In genomic region chr3:138774529-138775253, GRCh38 we compare ENCODE assay signal across 8 cellular contexts.
DNase-seq lines count a peak whose midpoint lies in the region; ATAC-seq, FAIRE-seq and TF ChIP-seq lines count a peak whose summit lies in the region.

No MANE protein-coding gene starts in this region.

- intact Hi-C loops in GM12878 (cut with micrococcal nuclease; ENCODE audit: unreplicated experiment) = no loop called here

- H3K36me3 Mint-ChIP-seq in activated T-cell treated with anti-CD3 and anti-CD28 coated beads, Interleukin-2, amount 50 U/mL, for 72 hours (ENCODE audit: insufficient read depth in 2 of 2) = peaks cover 0 to 2% of the 10 kb centered on the region in 2 donors

- peak overlapping the region in 1 of 2 donors; percentile 53 for H3K4me3 Mint-ChIP-seq in activated T-cell treated with anti-CD3 and anti-CD28 coated beads, Interleukin-2, amount 50 U/mL, for 72 hours

- RAD21 ChIA-PET in GM12878 (lab: Charles Lee; ENCODE audit: unreplicated experiment) = no interaction called here

- H3K27ac ChIP-seq in GM12878 (ENCODE audit: control insufficient read depth, insufficient read depth) = no peak overlapping the region

- TF ChIP-seq POLR2A in GM12878 (IDR thresholded peaks at IDR 0.05; ENCODE audit: low read depth, low read length) = no peak

- no peak for TF ChIP-seq RAD21 in GM12878 (IDR thresholded peaks at IDR 0.05; ENCODE audit: insufficient read depth, low read depth, low read length)

- H2AFZ ChIP-seq in GM12878 (ENCODE audit: control insufficient read depth, low read depth, low read length) = no peak overlapping the region

- no TSS peak for BruUV-seq in GM12878 (replicated peaks; lab: Mats Ljungman, UMichigan)

- no peaks in the 10 kb centered on the region for H4K20me1 ChIP-seq in GM12878 (ENCODE audit: control insufficient read depth, insufficient read depth)

- SMC1A ChIA-PET in GM12878 (lab: Charles Lee; ENCODE audit: uncharacterized antibody, unreplicated experiment) = interaction anchor here (0.7 kb wide), 1 partner anchor 18 kb away, joined by 3 read pairs; no protein-coding TSS in a partner anchor

- peaks cover 4% of the 10 kb centered on the region for H3K4me1 ChIP-seq in GM12878 (ENCODE audit: control insufficient read depth, insufficient read depth, low read length)

- in situ Hi-C loops in GM12878 (cut with MboI) = no loop called here

- no peak overlapping the region for H3K4me3 ChIP-seq in GM12878

- H3K27ac Mint-ChIP-seq in activated T-cell treated with anti-CD3 and anti-CD28 coated beads, Interleukin-2, amount 50 U/mL, for 72 hours = peak overlapping the region; percentile 13

- peaks cover 32% of the 10 kb centered on the region for H3K4me1 Mint-ChIP-seq in activated T-cell treated with anti-CD3 and anti-CD28 coated beads, Interleukin-2, amount 50 U/mL, for 72 hours (ENCODE audit: low read depth)

- peak; percentile 100 for ATAC-seq in activated T-cell treated with anti-CD3 and anti-CD28 coated beads, Interleukin-2, amount 50 U/mL, for 72 hours (replicated peaks in 1 of 2)
- ATAC-seq in HG03432 (IDR thresholded peaks at IDR 0.05; ENCODE audit: unreplicated experiment) = peak; percentile 74
- peak; percentile 63 for ATAC-seq in GM12878

- no peaks in the 10 kb centered on the region for H3K27me3 Mint-ChIP-seq in activated T-cell treated with anti-CD3 and anti-CD28 coated beads, Interleukin-2, amount 50 U/mL, for 72 hours (ENCODE audit: low read depth)

- POLR2A ChIA-PET in GM12878 (lab: Charles Lee) = no interaction called here

- no peak for TF ChIP-seq EP300 in GM12878 (IDR thresholded peaks at IDR 0.05; ENCODE audit: borderline replicate concordance in 1 of 2, control insufficient read depth in 1 of 2, low read depth in 2 of 2, low read length in 2 of 2)

- TF ChIP-seq CTCF in GM12878 (IDR thresholded peaks at IDR 0.05 in 2 of 3, conservative IDR thresholded peaks at IDR 0.05 in 1 of 3; ENCODE audit: control insufficient read depth in 2 of 3, extremely low read depth in 1 of 3, insufficient read depth in 1 of 3, low read depth in 3 of 3, low read length in 3 of 3) (no peak), GM10266 (IDR thresholded peaks at IDR 0.05; ENCODE audit: control insufficient read depth, insufficient read depth, low read depth, missing control alignments) (no peak)

- H3K27me3 ChIP-seq in GM12878 (replicated peaks in 1 of 2; ENCODE audit: control insufficient read depth in 2 of 2, insufficient read depth in 2 of 2, low read length in 1 of 2) = no peaks in the 10 kb centered on the region

- H3K9me3 ChIP-seq in GM12878 (replicated peaks; ENCODE audit: control insufficient read depth, insufficient read depth, low read length) = no peaks in the 10 kb centered on the region; the same call in 2 of the 3 replicates

- CTCF ChIA-PET in GM12878 (lab: Yijun Ruan, JAX) = no interaction called here

- no peaks in the 10 kb centered on the region; a peak in 1 of 4 replicates for H3K36me3 ChIP-seq in GM12878 (ENCODE audit: control insufficient read depth in 2 of 2, insufficient read depth in 2 of 2, low read length in 1 of 2)

- no peak for FAIRE-seq in GM12878 (lab: Jason Lieb, UNC)

- no peak overlapping the region for H3K9ac ChIP-seq in GM12878 (ENCODE audit: control insufficient read depth, insufficient read depth, low read length)

- H3K4me2 ChIP-seq in GM12878 (ENCODE audit: control insufficient read depth, insufficient read depth) = no peak overlapping the region

- H3K9me3 Mint-ChIP-seq in activated T-cell treated with anti-CD3 and anti-CD28 coated beads, Interleukin-2, amount 50 U/mL, for 72 hours = no peaks in the 10 kb centered on the region

- no peaks in the 10 kb centered on the region for H3K79me2 ChIP-seq in GM12878 (ENCODE audit: control insufficient read depth, insufficient read depth, low read length)

- DNase-seq in activated T-cell treated with anti-CD3 and anti-CD28 coated beads, Interleukin-2, amount 50 U/mL, for 72 hours = peak; percentile 55 to 65
- DNase-seq in activated T-cell treated with anti-CD3 and anti-CD28 coated beads for 4 hours (no peak), NCI-H446 (lab: John Stamatoyannopoulos, UW) (peak; percentile 97 to 98), GM12878 (ENCODE audit: low read depth, low spot score) (no peak), iris pigment epithelial cell (ENCODE audit: low read depth) (peak; percentile 100), GM10266 (ENCODE audit: extremely low spot score) (no peak)
- peak; percentile 49 for DNase-seq in stimulated activated CD4-positive, alpha-beta T cell treated with anti-CD3 and anti-CD28 coated beads, Interleukin-4, amount 100 ng/mL, for 24 hours

TF ChIP-seq in GM12878, 131 proteins besides CTCF, POLR2A, EP300 and RAD21:
- TF ChIP-seq ZNF622 (IDR thresholded peaks at IDR 0.05) (no peak), CEBPB (IDR thresholded peaks at IDR 0.05; ENCODE audit: borderline replicate concordance in 1 of 2, low read depth in 2 of 2, low read length in 2 of 2) (no peak), MEF2B (IDR thresholded peaks at IDR 0.05; ENCODE audit: partially characterized antibody, poor library complexity, severe bottlenecking) (no peak), RUNX3 (IDR thresholded peaks at IDR 0.05; ENCODE audit: low read length) (peak; percentile 19; the same call in 1 of the 2 replicates), BCL3 (IDR thresholded peaks at IDR 0.05; ENCODE audit: borderline replicate concordance, insufficient read depth, low read depth, low read length, poor library complexity, severe bottlenecking) (peak; percentile 41), GABPA (IDR thresholded peaks at IDR 0.05; ENCODE audit: low read depth) (no peak)
- TF ChIP-seq, protein P1, sequence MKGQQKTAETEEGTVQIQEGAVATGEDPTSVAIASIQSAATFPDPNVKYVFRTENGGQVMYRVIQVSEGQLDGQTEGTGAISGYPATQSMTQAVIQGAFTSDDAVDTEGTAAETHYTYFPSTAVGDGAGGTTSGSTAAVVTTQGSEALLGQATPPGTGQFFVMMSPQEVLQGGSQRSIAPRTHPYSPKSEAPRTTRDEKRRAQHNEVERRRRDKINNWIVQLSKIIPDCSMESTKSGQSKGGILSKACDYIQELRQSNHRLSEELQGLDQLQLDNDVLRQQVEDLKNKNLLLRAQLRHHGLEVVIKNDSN (IDR thresholded peaks at IDR 0.05; ENCODE audit: borderline replicate concordance, extremely low read length, insufficient read depth, low read depth, low read length) = no peak
TF ChIP-seq in GM12878: peak in this region for 2.

Comparison
In these comparisons a context has a peak if more than half of its experiments do, and no peak if none do; other contexts are left out.
1. DNase-seq: peak in activated T-cell treated with anti-CD3 and anti-CD28 coated beads, Interleukin-2, amount 50 U/mL, for 72 hours (2 of 2), NCI-H446 (2 of 2), iris pigment epithelial cell (single experiment) and stimulated activated CD4-positive, alpha-beta T cell treated with anti-CD3 and anti-CD28 coated beads, Interleukin-4, amount 100 ng/mL, for 24 hours (single experiment); none in activated T-cell treated with anti-CD3 and anti-CD28 coated beads for 4 hours (single experiment), GM12878 (single experiment) and GM10266 (single experiment).
2. Peak in every context shown above with its lines, with median percentiles within 50 percentile points of each other: ATAC-seq.